Comparison of ENCODE assay signal across 7 cellular contexts in the genomic region with DNA sequence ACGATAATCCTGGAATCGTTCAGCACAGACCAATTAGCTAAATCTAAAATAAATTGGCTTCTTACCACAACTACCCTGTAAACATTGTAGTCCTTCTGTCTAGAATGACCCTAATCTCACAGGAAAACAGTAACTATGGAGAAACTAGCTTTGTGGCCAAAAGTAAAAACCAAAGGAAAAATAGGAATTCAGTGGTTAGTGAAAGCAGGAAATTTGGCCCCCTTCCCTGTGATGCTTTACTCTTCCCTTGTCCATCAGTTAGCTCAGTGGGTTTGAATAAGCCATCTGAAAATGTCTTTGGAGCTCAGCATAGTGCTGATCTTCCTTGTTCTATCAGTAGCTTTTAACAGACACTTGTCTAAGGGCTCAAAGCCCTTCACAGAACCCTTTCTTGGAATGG. TPM values are rescaled to one million over a fixed set of nuclear protein-coding genes. Genes with fewer than 3 reads are reported as not detected.
A peak's percentile ranks its signal among the peaks of the same experiment; 100 is the strongest.
DNase-seq lines count a peak whose midpoint lies in the region; ATAC-seq and TF ChIP-seq lines count a peak whose summit lies in the region.

No MANE protein-coding gene starts in this region.

- H3K9me3 ChIP-seq in skeletal muscle tissue (ENCODE audit: control insufficient read depth in 3 of 3, low read length in 3 of 3), result no peaks in the 10 kb centered on the region

- peak overlapping the region in 1 of 3 donors; percentile 94 for H3K9ac ChIP-seq in skeletal muscle tissue (ENCODE audit: low read depth in 1 of 3, low read length in 3 of 3)

- H3K4me1 ChIP-seq in skeletal muscle tissue (ENCODE audit: control insufficient read depth in 3 of 3, insufficient read depth in 3 of 3, low read length in 3 of 3), result peaks cover 6 to 14% (median 7%) of the 10 kb centered on the region in 3 donors

- peak; percentile 12 for DNase-seq in GM20000 (ENCODE audit: low spot score)
- DNase-seq in RPMI7951 (ENCODE audit: low read depth), result peak; percentile 49
- peak; percentile 46 for DNase-seq in fibroblast of pulmonary artery (ENCODE audit: low read depth)
- no peak for DNase-seq in SW480 (ENCODE audit: low spot score)

- peaks cover 0 to 9% (median 3%) of the 10 kb centered on the region in 3 donors for H3K36me3 ChIP-seq in skeletal muscle tissue (ENCODE audit: control insufficient read depth in 3 of 3, insufficient read depth in 3 of 3, low read length in 3 of 3)

- H3K27me3 ChIP-seq in skeletal muscle tissue (ENCODE audit: control insufficient read depth in 3 of 3, insufficient read depth in 3 of 3, low read length in 3 of 3), result no peaks in the 10 kb centered on the region

- no peak for ATAC-seq in GM19397 (IDR thresholded peaks at IDR 0.05; ENCODE audit: unreplicated experiment)
- no peak for ATAC-seq in GM18867 (IDR thresholded peaks at IDR 0.05; ENCODE audit: unreplicated experiment)

- H3K27ac ChIP-seq in skeletal muscle tissue (ENCODE audit: low read depth, low read length), result no peak overlapping the region

- H3K4me3 ChIP-seq in fibroblast of pulmonary artery (replicated peaks; ENCODE audit: low read depth, low read length) (peak overlapping the region; percentile 90), skeletal muscle tissue (ENCODE audit: low read length in 3 of 3) (peak overlapping the region; percentile 6 to 95 (median 91))

- TF ChIP-seq CTCF in GM20000 (IDR thresholded peaks at IDR 0.05; ENCODE audit: extremely low read depth, missing control alignments), result no peak
- TF ChIP-seq CTCF in fibroblast of pulmonary artery (IDR thresholded peaks at IDR 0.05; ENCODE audit: low read length, missing control alignments), result no peak

RNA-seq across cellular contexts. Expression of a gene that starts 1.6 kb away (rescaled TPM):
- total RNA-seq in RPMI7951 (2014; rRNA removed; shearing (Covaris generic)), result 73.4 and 85.9 TPM in 2 replicates
- total RNA-seq in skeletal muscle tissue, result 62.6 TPM
